Comparison of ENCODE assay signal across 16 cellular contexts in the genomic region with DNA sequence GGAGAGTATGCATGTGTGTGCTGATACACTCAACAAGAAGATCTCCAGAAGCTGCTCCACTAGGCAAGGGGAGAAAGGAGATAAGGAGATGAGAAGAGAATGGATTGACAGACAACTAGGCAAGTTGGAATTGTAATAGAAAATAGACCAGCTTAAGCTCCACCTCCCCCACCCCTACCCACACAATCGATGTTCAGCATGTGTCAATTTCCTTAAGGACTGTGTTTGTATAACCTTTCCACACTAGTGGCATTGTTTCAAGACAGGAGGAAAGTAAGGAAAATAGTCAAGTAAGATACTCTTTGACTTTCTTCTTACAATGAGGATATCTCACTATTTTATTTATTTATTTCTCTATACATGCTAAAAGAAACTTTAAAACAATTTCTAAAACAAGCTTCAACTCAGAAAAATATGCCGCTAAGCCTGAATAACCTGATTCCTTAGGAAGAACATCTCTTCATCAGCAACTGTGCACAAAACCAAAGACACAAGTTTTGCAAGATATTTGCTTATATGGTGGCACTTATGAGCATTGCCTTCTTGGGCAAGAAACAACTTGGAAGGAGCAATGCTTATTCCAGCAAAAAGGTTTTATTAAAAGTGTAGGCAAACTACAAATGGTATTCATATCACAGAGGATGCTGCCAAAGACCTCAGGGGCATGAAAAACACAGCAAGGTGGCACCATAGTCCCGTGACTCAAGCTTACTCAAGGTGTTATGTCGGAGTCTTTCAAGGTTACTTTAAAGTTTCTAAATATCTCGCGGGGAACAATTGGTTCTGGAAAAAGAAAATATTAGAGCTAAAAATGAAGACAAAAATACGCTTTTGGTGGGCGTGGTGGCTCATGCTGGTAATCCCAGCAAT.
"Had no signal": no experiment of that assay in that cellular context is flagged by ENCODE, and none has a peak within 500 bp of the region (broad histone marks: within the 10 kb centered on the region; RNA-seq: fewer than 3 reads in every experiment).

No MANE protein-coding gene starts in this region.

- H3K4me1 ChIP-seq: lower lobe of right lung, pancreas, right lobe of liver, transverse colon had no signal

- H3K27me3 ChIP-seq: esophagus squamous epithelium, pancreas, right lobe of liver, transverse colon had no signal

- DNase-seq: esophagus squamous epithelium; hypothalamus; immature natural killer cell; islet precursor cell; left ventricle myocardium superior; lower lobe of right lung; natural killer cell; occipital lobe; pancreas; right lobe of liver; small intestine; stimulated activated CD4-positive, alpha-beta T cell treated with anti-CD3 and anti-CD28 coated beads, Interleukin-15, amount 100 ng/mL, for 24 hours; stimulated activated CD4-positive, alpha-beta T cell treated with anti-CD3 and anti-CD28 coated beads, Interleukin-2, amount 100 ng/mL, for 48 hours; stimulated activated naive B cell treated with anti-CD40 and anti-IgM and Interleukin-4, amounts not matched to agents 10 μg/mL and 1 μg/mL and 100 μg/mL, for 72 hours; transverse colon had no signal

- H3K27ac ChIP-seq: coronary artery, esophagus squamous epithelium, lower lobe of right lung, pancreas, right lobe of liver, transverse colon had no signal

- ATAC-seq: left ventricle myocardium superior; lower lobe of right lung; natural killer cell; pancreas; right lobe of liver; stimulated activated naive B cell treated with anti-CD40 and anti-IgM and Interleukin-4, amounts not matched to agents 10 μg/mL and 1 μg/mL and 100 μg/mL, for 72 hours had no signal
